1 cellular context compared by ENCODE assay signal in the genomic region with DNA sequence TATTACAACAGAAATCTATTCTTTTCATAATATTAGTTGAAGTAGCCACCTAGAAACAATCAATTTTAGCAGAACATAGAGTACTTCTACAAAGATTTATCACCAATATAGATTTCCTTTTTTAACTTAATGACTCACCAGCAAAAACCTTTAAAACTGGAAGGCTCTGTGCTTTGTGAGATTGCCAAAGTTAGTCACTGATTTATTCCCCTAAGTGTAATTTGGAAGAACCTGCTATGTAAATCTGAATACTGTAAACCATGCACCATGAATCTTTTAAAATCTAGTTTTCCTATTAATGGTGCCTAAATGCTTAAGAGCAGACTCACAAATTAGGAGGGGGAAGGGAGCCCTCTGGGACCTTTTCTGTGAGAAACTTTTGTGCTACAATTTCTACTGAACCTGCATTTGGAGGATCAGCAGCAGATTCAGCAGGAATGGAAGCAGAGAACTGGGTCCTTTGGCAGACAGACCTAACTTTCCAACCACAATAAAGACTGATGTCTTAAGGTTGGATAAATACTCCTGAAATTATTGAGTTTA.
TF ChIP-seq lines count a peak whose summit lies in the region.

No MANE protein-coding gene starts in this region.

TF ChIP-seq in GM23338, 12 proteins besides CTCF, POLR2A, EP300 and RAD21 (continued from another document):
- no peak for TF ChIP-seq ZNF462 (CRISPR knock-in tag; IDR thresholded peaks at IDR 0.05)
- no peak for TF ChIP-seq EZH2 (IDR thresholded peaks at IDR 0.05; ENCODE audit: low read depth, unreplicated experiment)
- TF ChIP-seq, protein P1, sequence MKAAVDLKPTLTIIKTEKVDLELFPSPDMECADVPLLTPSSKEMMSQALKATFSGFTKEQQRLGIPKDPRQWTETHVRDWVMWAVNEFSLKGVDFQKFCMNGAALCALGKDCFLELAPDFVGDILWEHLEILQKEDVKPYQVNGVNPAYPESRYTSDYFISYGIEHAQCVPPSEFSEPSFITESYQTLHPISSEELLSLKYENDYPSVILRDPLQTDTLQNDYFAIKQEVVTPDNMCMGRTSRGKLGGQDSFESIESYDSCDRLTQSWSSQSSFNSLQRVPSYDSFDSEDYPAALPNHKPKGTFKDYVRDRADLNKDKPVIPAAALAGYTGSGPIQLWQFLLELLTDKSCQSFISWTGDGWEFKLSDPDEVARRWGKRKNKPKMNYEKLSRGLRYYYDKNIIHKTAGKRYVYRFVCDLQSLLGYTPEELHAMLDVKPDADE (IDR thresholded peaks at IDR 0.05), result no peak
